23 cellular contexts compared by ENCODE assay signal in genomic region chr2:98787700-98788099, GRCh38.
"Had no signal": no experiment of that assay in that cellular context is flagged by ENCODE, and none has a peak within 500 bp of the region (broad histone marks: within the 10 kb centered on the region; RNA-seq: fewer than 3 reads in every experiment).

No MANE protein-coding gene starts in this region.

- H3K27me3 ChIP-seq: body of pancreas, stomach, suprapubic skin, tibial nerve had no signal

- H3K4me3 ChIP-seq: body of pancreas, cardiac muscle cell, lower lobe of right lung, stomach, suprapubic skin, tibial nerve had no signal

- H3K9me3 ChIP-seq: body of pancreas, suprapubic skin had no signal

- H3K4me1 Mint-ChIP-seq: activated CD4-positive, alpha-beta memory T cell treated with anti-CD3 and anti-CD28 coated beads, Interleukin-2, amount 10 ng/mL, durations not matched to agents 7 days and 5 days had no signal

- H3K4me3 Mint-ChIP-seq: activated CD4-positive, alpha-beta memory T cell treated with anti-CD3 and anti-CD28 coated beads, Interleukin-2, amount 10 ng/mL, durations not matched to agents 7 days and 5 days; naive thymus-derived CD4-positive, alpha-beta T cell; neural crest cell had no signal

- H3K36me3 ChIP-seq: cardiac muscle cell, suprapubic skin, tibial nerve had no signal

- H3K27ac ChIP-seq: body of pancreas, cardiac muscle cell, foreskin keratinocyte, lower lobe of right lung, stomach, suprapubic skin, tibial nerve had no signal

- H3K4me1 ChIP-seq: body of pancreas, foreskin keratinocyte, lower lobe of right lung, suprapubic skin, tibial nerve had no signal

- ATAC-seq: body of pancreas; foreskin keratinocyte; left lobe of liver; lower lobe of right lung; naive thymus-derived CD4-positive, alpha-beta T cell had no signal

- H3K9me3 Mint-ChIP-seq: activated CD4-positive, alpha-beta memory T cell treated with anti-CD3 and anti-CD28 coated beads, Interleukin-2, amount 10 ng/mL, durations not matched to agents 7 days and 5 days; neural crest cell had no signal

- H3K27ac Mint-ChIP-seq: activated CD4-positive, alpha-beta memory T cell treated with anti-CD3 and anti-CD28 coated beads, Interleukin-2, amount 10 ng/mL, durations not matched to agents 7 days and 5 days; progenitor cell of endocrine pancreas had no signal

- DNase-seq: activated CD4-positive, alpha-beta memory T cell treated with anti-CD3 and anti-CD28 coated beads, Interleukin-2, amount 10 ng/mL, durations not matched to agents 7 days and 5 days; activated CD4-positive, alpha-beta T cell treated with anti-CD3 and anti-CD28 coated beads for 48 hours; activated CD4-positive, CD25-positive, alpha-beta regulatory T cell; activated gamma-delta T cell; activated naive CD4-positive, alpha-beta T cell treated with anti-CD3 and anti-CD28 coated beads, Interleukin-2, amount 50 U/mL, for 16 hours; activated T-cell treated with anti-CD3 and anti-CD28 coated beads for 4 hours; anterior cingulate cortex; body of pancreas; effector memory CD4-positive, alpha-beta T cell; foreskin keratinocyte; lower lobe of right lung; naive thymus-derived CD4-positive, alpha-beta T cell; occipital lobe; retina; stimulated activated CD4-positive, alpha-beta T cell treated with anti-CD3 and anti-CD28 coated beads, Interleukin-1b, Interleukin-23, amount 100 ng/mL, for 48 hours; stomach; T1000 had no signal
